In the genomic region with DNA sequence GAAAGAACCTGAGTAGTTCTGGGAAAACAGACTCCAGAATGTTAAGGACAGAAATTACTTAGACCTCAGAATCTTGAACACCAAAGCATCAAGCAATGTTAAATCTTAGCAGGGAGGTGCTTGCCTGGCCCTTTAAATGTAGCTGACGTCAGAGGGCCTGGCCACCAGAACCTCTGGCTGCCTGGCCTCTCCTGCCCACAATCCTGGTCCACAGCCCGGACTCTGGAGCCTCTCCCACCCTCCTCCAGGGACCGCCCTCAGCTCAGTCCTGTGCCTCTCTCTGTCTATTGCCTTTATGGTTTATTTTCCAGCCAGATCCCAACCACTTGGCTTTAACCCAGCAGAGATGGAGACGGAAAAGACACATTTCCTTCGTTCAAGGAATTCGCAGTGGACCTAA, we compare ENCODE assay signal across 18 cellular contexts. TPM values are rescaled to one million over a fixed set of nuclear protein-coding genes. Genes with fewer than 3 reads are reported as not detected.
DNase-seq lines count a peak whose midpoint lies in the region; ATAC-seq and TF ChIP-seq lines count a peak whose summit lies in the region.
"Had no signal": no experiment of that assay in that cellular context is flagged by ENCODE, and none has a peak within 500 bp of the region (broad histone marks: within the 10 kb centered on the region; RNA-seq: fewer than 3 reads in every experiment).

No MANE protein-coding gene starts in this region.

- H3K27me3 ChIP-seq in osteoblast (ENCODE audit: insufficient read depth, low read length) (peaks cover 5% of the 10 kb centered on the region), ascending aorta (no peaks in the 10 kb centered on the region), Karpas-422 (ENCODE audit: low read length) (no peaks in the 10 kb centered on the region)
- H3K27me3 ChIP-seq: BE2C, pancreas had no signal

- H3K27ac ChIP-seq in osteoblast (ENCODE audit: low read depth, low read length) (no peak overlapping the region), RWPE1 (no peak overlapping the region), ascending aorta (no peak overlapping the region), Karpas-422 (ENCODE audit: low read length) (no peak overlapping the region)
- H3K27ac ChIP-seq: coronary artery, foreskin keratinocyte, pancreas had no signal

- POLR2A ChIA-PET in RWPE1 (lab: Yijun Ruan, JAX; ENCODE audit: low non-redundant PET), result no interaction called here

- H3K36me3 ChIP-seq in osteoblast (ENCODE audit: insufficient read depth, low read length) (no peaks in the 10 kb centered on the region), ascending aorta (no peaks in the 10 kb centered on the region), Karpas-422 (ENCODE audit: insufficient read depth, low read length) (no peaks in the 10 kb centered on the region)
- H3K36me3 ChIP-seq: BE2C, pancreas had no signal

- CTCF ChIA-PET in RWPE1 (lab: Yijun Ruan, JAX), result interaction anchor here (0.6 kb wide), 1 partner anchor 354 kb away, joined by 7 read pairs; no protein-coding TSS in a partner anchor

- ATAC-seq in GM19023 (IDR thresholded peaks at IDR 0.05; ENCODE audit: unreplicated experiment), result no peak
- ATAC-seq: foreskin keratinocyte had no signal

- no peak for TF ChIP-seq CTCF in osteoblast (IDR thresholded peaks at IDR 0.05; ENCODE audit: extremely low read depth, low read depth, low read length)
- no peak for TF ChIP-seq CTCF in RWPE1 (conservative IDR thresholded peaks at IDR 0.05; ENCODE audit: low read depth)
- no peak for TF ChIP-seq CTCF in ascending aorta (IDR thresholded peaks at IDR 0.05)

- no peak overlapping the region for H3K4me2 ChIP-seq in osteoblast (ENCODE audit: insufficient read depth, low read length)
- no peak overlapping the region for H3K4me2 ChIP-seq in Karpas-422 (ENCODE audit: low read depth, low read length, poor library complexity, severe bottlenecking)

- H4K20me1 ChIP-seq in osteoblast (ENCODE audit: insufficient read depth, low read length), result no peaks in the 10 kb centered on the region
- H4K20me1 ChIP-seq in Karpas-422 (ENCODE audit: insufficient read depth, low read depth, low read length), result no peaks in the 10 kb centered on the region

- H3K79me2 ChIP-seq in osteoblast (ENCODE audit: insufficient read depth, low read length) (no peaks in the 10 kb centered on the region), Karpas-422 (ENCODE audit: low read length) (no peaks in the 10 kb centered on the region)

- no peak overlapping the region for H3K4me3 ChIP-seq in osteoblast (ENCODE audit: insufficient read depth, low read length)
- no peak overlapping the region for H3K4me3 ChIP-seq in ascending aorta
- no peak overlapping the region for H3K4me3 ChIP-seq in Karpas-422 (ENCODE audit: low read length)
- H3K4me3 ChIP-seq: coronary artery, pancreas had no signal

- H3K4me1 ChIP-seq in osteoblast (ENCODE audit: insufficient read depth, low read length) (peaks cover 9% of the 10 kb centered on the region), ascending aorta (no peaks in the 10 kb centered on the region), Karpas-422 (ENCODE audit: low read length) (peaks cover 7% of the 10 kb centered on the region)
- H3K4me1 ChIP-seq: BE2C, foreskin keratinocyte, pancreas had no signal

- peak overlapping the region; percentile 49 for H2AFZ ChIP-seq in osteoblast (ENCODE audit: low read length)
- H2AFZ ChIP-seq in Karpas-422 (ENCODE audit: low read length), result no peak overlapping the region

- H3K9me3 ChIP-seq in osteoblast (ENCODE audit: low read depth, low read length) (no peaks in the 10 kb centered on the region), ascending aorta (no peaks in the 10 kb centered on the region), Karpas-422 (ENCODE audit: low read length) (no peaks in the 10 kb centered on the region)
- H3K9me3 ChIP-seq: BE2C, pancreas had no signal

- no peaks in the 10 kb centered on the region for H3K9me2 ChIP-seq in Karpas-422 (replicated peaks; ENCODE audit: insufficient read depth, low read length)

- DNase-seq in GM04503 (ENCODE audit: low read depth) (peak; percentile 14), amniotic epithelial cell (ENCODE audit: low read depth) (peak; percentile 31), cardiac septum (ENCODE audit: low spot score) (peak; percentile 82), osteoblast (ENCODE audit: insufficient read length, low spot score, missing footprints) (no peak), RWPE1 (ENCODE audit: low spot score) (no peak), ascending aorta (ENCODE audit: low spot score in 2 of 2) (no peak), Karpas-422 (no peak)
- DNase-seq: activated CD4-positive, alpha-beta T cell treated with anti-CD3 and anti-CD28 coated beads, Interleukin-2, amount 10 ng/mL, durations not matched to agents 7 days and 5 days; activated T-cell treated with anti-CD3 and anti-CD28 coated beads, Interleukin-2, amount 50 U/mL, for 24 hours; BE2C; DMS153; foreskin keratinocyte; MM.1S; NCI-H2081 treated with DMSO at 0.1 percent for 48 hours; T1000 had no signal

- H3K9ac ChIP-seq in Karpas-422 (ENCODE audit: low read length), result no peak overlapping the region

- intact Hi-C loops in cardiac septum (cut with DNase I), result no loop called here
- intact Hi-C loops in ascending aorta (cut with DNase I), result no loop called here

RNA-seq across cellular contexts. Expression of gene EGR2, which starts 42.2 kb away (rescaled TPM):
- total RNA-seq in cardiac septum, result 4.8 TPM
- total RNA-seq in osteoblast, result 2.4 and 3.6 TPM in 2 replicates
- 11.9 TPM for total RNA-seq in ascending aorta
- 0.41 TPM in 1 of 2 replicates, not detected in the other for total RNA-seq in Karpas-422 (2014; rRNA removed; shearing (Covaris generic); ENCODE audit: low replicate concordance)
- total RNA-seq: foreskin keratinocyte had no signal

RNA-seq across cellular contexts. Expression of gene ADO, which starts 53.8 kb away (rescaled TPM):
- total RNA-seq in cardiac septum, result 19.5 TPM
- total RNA-seq in osteoblast, result 28.0 and 29.3 TPM in 2 replicates
- 22.1 TPM for total RNA-seq in ascending aorta
- total RNA-seq in Karpas-422 (2014; rRNA removed; shearing (Covaris generic); ENCODE audit: low replicate concordance), result 16.4 and 16.5 TPM in 2 replicates

Comparison
In these comparisons a context has a peak if more than half of its experiments do, and no peak if none do; other contexts are left out.
1. DNase-seq: peak in GM04503 (single experiment), amniotic epithelial cell (single experiment) and cardiac septum (single experiment); none in osteoblast (single experiment), RWPE1 (single experiment), ascending aorta (0 of 2) and Karpas-422 (single experiment).